Comparison of ENCODE assay signal across 8 cellular contexts in genomic region chr17:6556121-6557039, GRCh38. TPM values are rescaled to one million over a fixed set of nuclear protein-coding genes. Genes with fewer than 3 reads are reported as not detected.
DNase-seq lines count a peak whose midpoint lies in the region; ATAC-seq and TF ChIP-seq lines count a peak whose summit lies in the region.

Gene PITPNM3 (minus strand): TSS chr17:6556555. CDS start chr17:6556406, 149 bp downstream.

- no peak within 1 kb of the TSS for H3K27ac Mint-ChIP-seq in nephron progenitor cell

- H3K27me3 ChIP-seq in PC-9 (ENCODE audit: insufficient read depth, low read depth): no peaks in the 10 kb centered on the region

- H3K27ac ChIP-seq in C4-2B: peak within 1 kb of the TSS; percentile 20; the same call in 1 of the 2 replicates
- H3K27ac ChIP-seq in PC-9: no peak within 1 kb of the TSS
- H3K27ac ChIP-seq in epithelial cell of prostate: peak within 1 kb of the TSS; percentile 83

- H3K27me3 Mint-ChIP-seq in nephron progenitor cell (ENCODE audit: low read depth, poor library complexity): peaks cover 88% of the 10 kb centered on the region

- DNase-seq in PC-9 (peak in 1 of 2 experiments; percentile 67), epithelial cell of prostate (ENCODE audit: low read depth, low spot score) (no peak), nephron progenitor cell (peak; percentile 60), putamen (ENCODE audit: low spot score) (no peak)
- DNase-seq in central memory CD4-positive, alpha-beta T cell: no peak

- H3K4me1 Mint-ChIP-seq in nephron progenitor cell: peaks cover 41% of the 10 kb centered on the region

- H3K79me2 ChIP-seq in PC-9 (ENCODE audit: low read depth): no peaks in the 10 kb centered on the region

- peak within 1 kb of the TSS; percentile 69 for H3K4me3 ChIP-seq in PC-9

- H3K9me3 ChIP-seq in PC-9 (ENCODE audit: insufficient read depth, low read depth): no peaks in the 10 kb centered on the region

- H2AFZ ChIP-seq in PC-9: peak within 1 kb of the TSS; percentile 86

- no TSS peak for BruUV-seq in PC-9 (replicated peaks; lab: Mats Ljungman, UMichigan)

- no peaks in the 10 kb centered on the region for H3K9me2 ChIP-seq in PC-9 (ENCODE audit: insufficient read depth)

- peak within 1 kb of the TSS; percentile 78 for H3K4me3 Mint-ChIP-seq in nephron progenitor cell

- CTCF ChIA-PET in PC-9 (lab: Charles Lee): no interaction called here

- no peaks in the 10 kb centered on the region for H4K20me1 ChIP-seq in PC-9 (ENCODE audit: insufficient read depth)

- intact Hi-C loops in PC-9 (cut with micrococcal nuclease; ENCODE audit: unreplicated experiment): loop anchor here (2.0 kb wide), 1 partner anchor 52 kb away; no protein-coding TSS in a partner anchor

- TF ChIP-seq CTCF in C4-2B (conservative IDR thresholded peaks at IDR 0.05) (no peak), PC-9 (conservative IDR thresholded peaks at IDR 0.05) (no peak), nephron progenitor cell (IDR thresholded peaks at IDR 0.05) (no peak)

- H3K4me1 ChIP-seq in PC-9 (replicated peaks; ENCODE audit: insufficient read depth): peaks cover 47% of the 10 kb centered on the region

- H3F3A ChIP-seq in PC-9 (ENCODE audit: insufficient read depth, low read depth): peaks cover 34% of the 10 kb centered on the region

- H3K9me3 Mint-ChIP-seq in nephron progenitor cell: no peaks in the 10 kb centered on the region

- ATAC-seq in HG03442 (IDR thresholded peaks at IDR 0.05; ENCODE audit: unreplicated experiment) (no peak), HG03196 (IDR thresholded peaks at IDR 0.05; ENCODE audit: unreplicated experiment) (no peak)

- H3K4me2 ChIP-seq in PC-9: peak within 1 kb of the TSS; percentile 98

- POLR2A ChIA-PET in PC-9 (lab: Charles Lee; ENCODE audit: unreplicated experiment): interaction anchor here (0.6 to 0.7 kb wide), 2 partner anchors 10 to 83 kb away, joined by 3 read pairs; no protein-coding TSS in a partner anchor

- H3K36me3 Mint-ChIP-seq in nephron progenitor cell (ENCODE audit: low read depth): no peaks in the 10 kb centered on the region

- no peaks in the 10 kb centered on the region for H3K36me3 ChIP-seq in PC-9 (ENCODE audit: low read depth)

RNA-seq across cellular contexts. Expression of gene PITPNM3, which starts in this region (rescaled TPM):
- total RNA-seq in PC-9 (2021): 16.9 and 17.3 TPM in 2 replicates
